1 cellular context compared by ENCODE assay signal in genomic region chr5:6146264-6146663, GRCh38.
TF ChIP-seq lines count a peak whose summit lies in the region.

No MANE protein-coding gene starts in this region.

TF ChIP-seq in K562, 482 proteins besides CTCF, POLR2A, EP300 and RAD21 (continued from another document):
- no peak for TF ChIP-seq THAP12 (CRISPR knock-in tag; IDR thresholded peaks at IDR 0.05)
- TF ChIP-seq MAFK (IDR thresholded peaks at IDR 0.05; ENCODE audit: low read length), result peak; percentile 67
- TF ChIP-seq SRSF7 (optimal IDR thresholded peaks at IDR 0.05; ENCODE audit: low read depth, low read length), result no peak
- TF ChIP-seq FOXP1 (CRISPR knock-in tag; IDR thresholded peaks at IDR 0.05), result no peak
- no peak for TF ChIP-seq CAMTA2 (CRISPR knock-in tag; conservative IDR thresholded peaks at IDR 0.05)
- TF ChIP-seq MAFG (tag; conservative IDR thresholded peaks at IDR 0.05), result 0 out of 2 replicates have a peak, but pooled peaks have one; percentile 32
- no peak for TF ChIP-seq TBP (optimal IDR thresholded peaks at IDR 0.05; ENCODE audit: low read depth, low read length)
- 0 out of 2 replicates have a peak, but pooled peaks have one; percentile 10 for TF ChIP-seq C11orf30 (IDR thresholded peaks at IDR 0.05; ENCODE audit: low read depth)
- TF ChIP-seq ZNF592 (IDR thresholded peaks at IDR 0.05), result no peak
- TF ChIP-seq ZNF316 (IDR thresholded peaks at IDR 0.05), result peak; percentile 62
- no peak for TF ChIP-seq SMARCB1 (IDR thresholded peaks at IDR 0.05; ENCODE audit: insufficient read length, low read depth)
- no peak for TF ChIP-seq ZNF740 (CRISPR knock-in tag; IDR thresholded peaks at IDR 0.05)
- TF ChIP-seq ZNF740 (tag; IDR thresholded peaks at IDR 0.05), result no peak
- peak; percentile 76 for TF ChIP-seq MAFF (IDR thresholded peaks at IDR 0.05; ENCODE audit: low read length)
TF ChIP-seq in K562: peak in this region for 5.
